ENCODE assay signal across 15 cellular contexts in genomic region chr15:101390060-101390459, GRCh38.
A peak's percentile ranks its signal among the peaks of the same experiment; 100 is the strongest.
DNase-seq lines count a peak whose midpoint lies in the region; ATAC-seq lines count a peak whose summit lies in the region.
"Had no signal": no experiment of that assay in that cellular context is flagged by ENCODE, and none has a peak within 500 bp of the region (broad histone marks: within the 10 kb centered on the region; RNA-seq: fewer than 3 reads in every experiment).

No MANE protein-coding gene starts in this region.

- H3K27me3 Mint-ChIP-seq in stimulated activated naive B cell treated with anti-CD40 and anti-IgM and Interleukin-4, amounts not matched to agents 10 μg/mL and 1 μg/mL and 100 μg/mL, for 72 hours: peaks cover 6 to 21% of the 10 kb centered on the region in 2 donors

- no peaks in the 10 kb centered on the region for H3K9me3 Mint-ChIP-seq in stimulated activated naive B cell treated with anti-CD40 and anti-IgM and Interleukin-4, amounts not matched to agents 10 μg/mL and 1 μg/mL and 100 μg/mL, for 72 hours
- H3K9me3 Mint-ChIP-seq: CD4-positive, alpha-beta T cell; GM23338 had no signal

- peaks cover 1 to 43% of the 10 kb centered on the region in 2 donors for H3K4me1 Mint-ChIP-seq in stimulated activated naive B cell treated with anti-CD40 and anti-IgM and Interleukin-4, amounts not matched to agents 10 μg/mL and 1 μg/mL and 100 μg/mL, for 72 hours

- DNase-seq in activated CD4-positive, CD25-positive, alpha-beta regulatory T cell treated with anti-CD3 and anti-CD28 coated beads, Interleukin-2, amount 50 U/mL, for 72 hours: peak; percentile 24
- DNase-seq in activated CD4-positive, CD25-positive, alpha-beta regulatory T cell (lab: John Stamatoyannopoulos, UW): no peak
- peak; percentile 77 for DNase-seq in mesenteric fat pad (ENCODE audit: low spot score)
- no peak for DNase-seq in stimulated activated naive B cell treated with anti-CD40 and anti-IgM and Interleukin-4, amounts not matched to agents 10 μg/mL and 1 μg/mL and 100 μg/mL, for 72 hours
- DNase-seq in DMS114 treated with DMSO at 0.1 percent for 48 hours (lab: John Stamatoyannopoulos, UW; ENCODE audit: unreplicated experiment): no peak
- no peak for DNase-seq in NCI-H510A treated with DMSO at 0.1 percent for 48 hours (lab: John Stamatoyannopoulos, UW)
- DNase-seq: Calu3; CD4-positive, alpha-beta T cell; DMS 273 treated with DMSO at 0.1 percent for 48 hours; DMS79; H7 had no signal

- no peak overlapping the region for H3K4me3 Mint-ChIP-seq in stimulated activated naive B cell treated with anti-CD40 and anti-IgM and Interleukin-4, amounts not matched to agents 10 μg/mL and 1 μg/mL and 100 μg/mL, for 72 hours
- H3K4me3 Mint-ChIP-seq: CD4-positive, alpha-beta T cell; GM23338 had no signal

- no peak for ATAC-seq in stimulated activated naive B cell treated with anti-CD40 and anti-IgM and Interleukin-4, amounts not matched to agents 10 μg/mL and 1 μg/mL and 100 μg/mL, for 72 hours (replicated peaks)
- ATAC-seq in HG02763 (IDR thresholded peaks at IDR 0.05; ENCODE audit: unreplicated experiment) (no peak), HG03135 (IDR thresholded peaks at IDR 0.05; ENCODE audit: unreplicated experiment) (no peak)
- ATAC-seq: GM23338 had no signal

- H3K27ac Mint-ChIP-seq in stimulated activated naive B cell treated with anti-CD40 and anti-IgM and Interleukin-4, amounts not matched to agents 10 μg/mL and 1 μg/mL and 100 μg/mL, for 72 hours: peak overlapping the region; percentile 53
- H3K27ac Mint-ChIP-seq: CD4-positive, alpha-beta T cell; IgD-negative memory B cell had no signal

- H3K36me3 Mint-ChIP-seq in stimulated activated naive B cell treated with anti-CD40 and anti-IgM and Interleukin-4, amounts not matched to agents 10 μg/mL and 1 μg/mL and 100 μg/mL, for 72 hours: peaks cover 0 to 2% of the 10 kb centered on the region in 2 donors
- H3K36me3 Mint-ChIP-seq: IgD-negative memory B cell had no signal

Comparison
In these comparisons a context has a peak if more than half of its experiments do, and no peak if none do; other contexts are left out.
1. DNase-seq: peak in activated CD4-positive, CD25-positive, alpha-beta regulatory T cell treated with anti-CD3 and anti-CD28 coated beads, Interleukin-2, amount 50 U/mL, for 72 hours (single experiment) and mesenteric fat pad (single experiment); none in activated CD4-positive, CD25-positive, alpha-beta regulatory T cell (0 of 4), stimulated activated naive B cell treated with anti-CD40 and anti-IgM and Interleukin-4, amounts not matched to agents 10 μg/mL and 1 μg/mL and 100 μg/mL, for 72 hours (single experiment), DMS114 treated with DMSO at 0.1 percent for 48 hours (single experiment) and NCI-H510A treated with DMSO at 0.1 percent for 48 hours (single experiment).